Comparison of ENCODE assay signal across 21 cellular contexts in genomic region chr18:32095571-32096229, GRCh38. TPM values are rescaled to one million over a fixed set of nuclear protein-coding genes. Genes with fewer than 3 reads are reported as not detected.
DNase-seq lines count a peak whose midpoint lies in the region; ATAC-seq, FAIRE-seq and TF ChIP-seq lines count a peak whose summit lies in the region.
"Had no signal": no experiment of that assay in that cellular context is flagged by ENCODE, and none has a peak within 500 bp of the region (broad histone marks: within the 10 kb centered on the region; RNA-seq: fewer than 3 reads in every experiment).

No MANE protein-coding gene starts in this region.

- H3K9me3 ChIP-seq in HAP-1: no peaks in the 10 kb centered on the region
- no peaks in the 10 kb centered on the region for H3K9me3 ChIP-seq in testis
- no peaks in the 10 kb centered on the region for H3K9me3 ChIP-seq in kidney (ENCODE audit: control insufficient read depth in 1 of 2, low read length in 2 of 2)
- H3K9me3 ChIP-seq: body of pancreas, esophagus muscularis mucosa had no signal

- peaks cover 45% of the 10 kb centered on the region for H3K4me1 Mint-ChIP-seq in T-helper 1 cell treated with Interleukin-12 subunit alpha and Interleukin-12 subunit beta and Interleukin-4 antibody, amounts not matched to agents 30 μg/mL and 1 μg/mL, for 36 hours (ENCODE audit: low read depth)
- H3K4me1 Mint-ChIP-seq in activated T-helper 2 cell treated with anti-CD3 and anti-CD28 coated beads, Interferon-gamma antibody, Interleukin-2, Interleukin-4, amounts not matched to agents 10 μg/mL and 5 μg/mL and 100 μg/mL, durations not matched to agents 14 hours and 24 hours and 36 hours (ENCODE audit: low read depth): peaks cover 50% of the 10 kb centered on the region
- H3K4me1 Mint-ChIP-seq in naive thymus-derived CD8-positive, alpha-beta T cell: peaks cover 32 to 66% (median 63%) of the 10 kb centered on the region in 4 donors

- FAIRE-seq in kidney (lab: Jason Lieb, UNC): no peak
- FAIRE-seq: RCC 7860 had no signal

- peaks cover 13% of the 10 kb centered on the region for H3K36me3 ChIP-seq in HAP-1 (replicated peaks)
- H3K36me3 ChIP-seq in testis (ENCODE audit: low read depth, missing control alignments): no peaks in the 10 kb centered on the region
- H3K36me3 ChIP-seq in kidney (ENCODE audit: control insufficient read depth in 1 of 2, insufficient read depth in 2 of 2, low read length in 2 of 2): no peaks in the 10 kb centered on the region

- no peaks in the 10 kb centered on the region for H3K27me3 ChIP-seq in HAP-1 (ENCODE audit: low read depth)
- H3K27me3 ChIP-seq in testis: no peaks in the 10 kb centered on the region
- H3K27me3 ChIP-seq: body of pancreas, esophagus muscularis mucosa had no signal

- ATAC-seq in naive thymus-derived CD8-positive, alpha-beta T cell: no peak
- no peak for ATAC-seq in GM19467 (IDR thresholded peaks at IDR 0.05; ENCODE audit: unreplicated experiment)
- ATAC-seq: body of pancreas, right cardiac atrium had no signal

- H3K36me3 Mint-ChIP-seq in T-helper 1 cell treated with Interleukin-12 subunit alpha and Interleukin-12 subunit beta and Interleukin-4 antibody, amounts not matched to agents 30 μg/mL and 1 μg/mL, for 36 hours (ENCODE audit: low read depth): peaks cover 29% of the 10 kb centered on the region
- peaks cover 56% of the 10 kb centered on the region for H3K36me3 Mint-ChIP-seq in activated T-helper 2 cell treated with anti-CD3 and anti-CD28 coated beads, Interferon-gamma antibody, Interleukin-2, Interleukin-4, amounts not matched to agents 10 μg/mL and 5 μg/mL and 100 μg/mL, durations not matched to agents 14 hours and 24 hours and 36 hours (ENCODE audit: low read depth)
- H3K36me3 Mint-ChIP-seq in naive thymus-derived CD8-positive, alpha-beta T cell: peaks cover 5 to 39% (median 6%) of the 10 kb centered on the region in 3 donors

- peak overlapping the region; percentile 4 for H3K27ac Mint-ChIP-seq in T-helper 1 cell treated with Interleukin-12 subunit alpha and Interleukin-12 subunit beta and Interleukin-4 antibody, amounts not matched to agents 30 μg/mL and 1 μg/mL, for 36 hours
- H3K27ac Mint-ChIP-seq in activated T-helper 2 cell treated with anti-CD3 and anti-CD28 coated beads, Interferon-gamma antibody, Interleukin-2, Interleukin-4, amounts not matched to agents 10 μg/mL and 5 μg/mL and 100 μg/mL, durations not matched to agents 14 hours and 24 hours and 36 hours: peak overlapping the region; percentile 67
- H3K27ac Mint-ChIP-seq in naive thymus-derived CD8-positive, alpha-beta T cell: peak overlapping the region; percentile 88 to 97 (median 94)

- no peak overlapping the region for H3K9ac ChIP-seq in kidney (ENCODE audit: low read length in 2 of 2)

- in situ Hi-C loops in HAP-1 (cut with MboI; ENCODE audit: low sequenced_read_pairs): no loop called here

- WGBS in testis, 2 donors: 78 to 81% methylated on average over 7 of the region's 7 CpGs

- H3K27ac ChIP-seq in testis (no peak overlapping the region), kidney (ENCODE audit: low read depth in 2 of 2, low read length in 2 of 2) (no peak overlapping the region)
- H3K27ac ChIP-seq: 22Rv1, body of pancreas, esophagus muscularis mucosa had no signal

- no peaks in the 10 kb centered on the region for H3K9me3 Mint-ChIP-seq in T-helper 1 cell treated with Interleukin-12 subunit alpha and Interleukin-12 subunit beta and Interleukin-4 antibody, amounts not matched to agents 30 μg/mL and 1 μg/mL, for 36 hours
- no peaks in the 10 kb centered on the region for H3K9me3 Mint-ChIP-seq in activated T-helper 2 cell treated with anti-CD3 and anti-CD28 coated beads, Interferon-gamma antibody, Interleukin-2, Interleukin-4, amounts not matched to agents 10 μg/mL and 5 μg/mL and 100 μg/mL, durations not matched to agents 14 hours and 24 hours and 36 hours
- H3K9me3 Mint-ChIP-seq in naive thymus-derived CD8-positive, alpha-beta T cell: no peaks in the 10 kb centered on the region

- POLR2A ChIA-PET in naive thymus-derived CD8-positive, alpha-beta T cell (lab: Charles Lee): interaction anchor here (3.4 kb wide), 1 partner anchor 77 kb away, joined by 31 read pairs; the partner anchor contains the start of gene RNF125

- DNase-seq in T-helper 1 cell (no peak), HAP-1 (ENCODE audit: low spot score in 2 of 2) (peak; percentile 39 to 97), testis (no peak), kidney (no peak)
- DNase-seq in activated T-helper 2 cell treated with anti-CD3 and anti-CD28 coated beads, Interferon-gamma antibody, Interleukin-2, Interleukin-4, amounts not matched to agents 10 μg/mL and 5 μg/mL and 100 μg/mL, durations not matched to agents 14 hours and 24 hours and 36 hours (ENCODE audit: low spot score): no peak
- no peak for DNase-seq in naive thymus-derived CD8-positive, alpha-beta T cell
- DNase-seq: activated CD4-positive, CD25-positive, alpha-beta regulatory T cell; body of pancreas; dermis blood vessel endothelial cell; glutamatergic neuron; HCEC 1CT; NCI-H2029 treated with DMSO at 0.1 percent for 48 hours; NCI-H69; right cardiac atrium had no signal

- peak overlapping the region; percentile 86 for H3K4me3 Mint-ChIP-seq in T-helper 1 cell treated with Interleukin-12 subunit alpha and Interleukin-12 subunit beta and Interleukin-4 antibody, amounts not matched to agents 30 μg/mL and 1 μg/mL, for 36 hours
- H3K4me3 Mint-ChIP-seq in activated T-helper 2 cell treated with anti-CD3 and anti-CD28 coated beads, Interferon-gamma antibody, Interleukin-2, Interleukin-4, amounts not matched to agents 10 μg/mL and 5 μg/mL and 100 μg/mL, durations not matched to agents 14 hours and 24 hours and 36 hours (ENCODE audit: low read depth): peak overlapping the region; percentile 82
- peak overlapping the region; percentile 56 to 99 (median 95) for H3K4me3 Mint-ChIP-seq in naive thymus-derived CD8-positive, alpha-beta T cell
- H3K4me3 Mint-ChIP-seq: CD14-positive monocyte had no signal

- H3K27me3 Mint-ChIP-seq in T-helper 1 cell treated with Interleukin-12 subunit alpha and Interleukin-12 subunit beta and Interleukin-4 antibody, amounts not matched to agents 30 μg/mL and 1 μg/mL, for 36 hours (ENCODE audit: low read depth): no peaks in the 10 kb centered on the region
- no peaks in the 10 kb centered on the region for H3K27me3 Mint-ChIP-seq in activated T-helper 2 cell treated with anti-CD3 and anti-CD28 coated beads, Interferon-gamma antibody, Interleukin-2, Interleukin-4, amounts not matched to agents 10 μg/mL and 5 μg/mL and 100 μg/mL, durations not matched to agents 14 hours and 24 hours and 36 hours (ENCODE audit: low read depth)
- no peaks in the 10 kb centered on the region for H3K27me3 Mint-ChIP-seq in naive thymus-derived CD8-positive, alpha-beta T cell

- TF ChIP-seq POLR2A in testis (IDR thresholded peaks at IDR 0.05): no peak

- no peak overlapping the region for H3K4me3 ChIP-seq in HAP-1
- no peak overlapping the region for H3K4me3 ChIP-seq in testis
- no peak overlapping the region for H3K4me3 ChIP-seq in kidney (ENCODE audit: low read length in 2 of 2)
- H3K4me3 ChIP-seq: body of pancreas, esophagus muscularis mucosa, lung had no signal

- H3K4me1 ChIP-seq in HAP-1 (peaks cover 28% of the 10 kb centered on the region), testis (peaks cover 10% of the 10 kb centered on the region), kidney (ENCODE audit: control insufficient read depth in 1 of 2, insufficient read depth in 1 of 2, low read depth in 1 of 2, low read length in 2 of 2) (peaks cover 0 to 9% of the 10 kb centered on the region in 2 donors)

- TF ChIP-seq CTCF in testis (IDR thresholded peaks at IDR 0.05) (no peak), kidney (IDR thresholded peaks at IDR 0.05; ENCODE audit: borderline replicate concordance, extremely low read depth, insufficient read depth) (no peak)

- intact Hi-C loops in activated T-helper 2 cell treated with anti-CD3 and anti-CD28 coated beads, Interferon-gamma antibody, Interleukin-2, Interleukin-4, amounts not matched to agents 10 μg/mL and 5 μg/mL and 100 μg/mL, durations not matched to agents 14 hours and 24 hours and 36 hours (cut with micrococcal nuclease): no loop called here
- intact Hi-C loops in testis (cut with DNase I; ENCODE audit: low total_unique reads): no loop called here
- intact Hi-C loops in kidney (cut with DNase I): no loop called here

RNA-seq across cellular contexts. Expression of gene RNF138, which starts 4.0 kb away (rescaled TPM):
- 84.9 and 100 TPM in 2 replicates for total RNA-seq in activated T-helper 2 cell treated with anti-CD3 and anti-CD28 coated beads, Interferon-gamma antibody, Interleukin-2, Interleukin-4, amounts not matched to agents 10 μg/mL and 5 μg/mL and 100 μg/mL, durations not matched to agents 14 hours and 24 hours and 36 hours
- total RNA-seq in naive thymus-derived CD8-positive, alpha-beta T cell: 10 to 100 TPM; 78.3 to 90.1 TPM
- polyA plus RNA-seq in naive thymus-derived CD8-positive, alpha-beta T cell: 100 to 1,000 TPM; 109 to 125 (median 113) TPM
- total RNA-seq in testis (100 to 1,000 TPM; 121 to 190 TPM), kidney (30.6 TPM)
- polyA plus RNA-seq in testis (ENCODE audit: insufficient read depth, low read depth, low replicate concordance) (295 TPM), kidney (ENCODE audit: insufficient read depth, low read depth, low replicate concordance) (6.2 TPM)

Comparison
In these comparisons a context has a peak if more than half of its experiments do, and no peak if none do; other contexts are left out.
1. H3K27ac Mint-ChIP-seq: peak in every context shown above with its lines; median percentile 94 in naive thymus-derived CD8-positive, alpha-beta T cell; 67 in activated T-helper 2 cell treated with anti-CD3 and anti-CD28 coated beads, Interferon-gamma antibody, Interleukin-2, Interleukin-4, amounts not matched to agents 10 μg/mL and 5 μg/mL and 100 μg/mL, durations not matched to agents 14 hours and 24 hours and 36 hours; 4 in T-helper 1 cell treated with Interleukin-12 subunit alpha and Interleukin-12 subunit beta and Interleukin-4 antibody, amounts not matched to agents 30 μg/mL and 1 μg/mL, for 36 hours.
2. DNase-seq: peak in HAP-1 (2 of 2); none in T-helper 1 cell (0 of 5), activated T-helper 2 cell treated with anti-CD3 and anti-CD28 coated beads, Interferon-gamma antibody, Interleukin-2, Interleukin-4, amounts not matched to agents 10 μg/mL and 5 μg/mL and 100 μg/mL, durations not matched to agents 14 hours and 24 hours and 36 hours (single experiment), naive thymus-derived CD8-positive, alpha-beta T cell (0 of 10), testis (single experiment) and kidney (single experiment).
3. Peak in every context shown above with its lines, with median percentiles within 50 percentile points of each other: H3K4me3 Mint-ChIP-seq.